In genomic region chr7:157371296-157371695, GRCh38 we compare ENCODE assay signal across 25 cellular contexts. TPM values are rescaled to one million over a fixed set of nuclear protein-coding genes. Genes with fewer than 3 reads are reported as not detected.
DNase-seq lines count a peak whose midpoint lies in the region; ATAC-seq, FAIRE-seq and TF ChIP-seq lines count a peak whose summit lies in the region.
"Had no signal": no experiment of that assay in that cellular context is flagged by ENCODE, and none has a peak within 500 bp of the region (broad histone marks: within the 10 kb centered on the region; RNA-seq: fewer than 3 reads in every experiment).

No MANE protein-coding gene starts in this region.

- no peak for TF ChIP-seq RAD21 in HepG2 (CRISPR knock-in tag; IDR thresholded peaks at IDR 0.05)

- H2AFZ ChIP-seq in HepG2 (ENCODE audit: low read length): no peak overlapping the region
- H2AFZ ChIP-seq: PC-9 had no signal

- CTCF ChIA-PET in HepG2 (lab: Yijun Ruan, JAX; ENCODE audit: low intra/inter-chr PET ratio, low total read pairs): no interaction called here

- no peaks in the 10 kb centered on the region for H3K9me3 Mint-ChIP-seq in endodermal cell
- H3K9me3 Mint-ChIP-seq: IgD-negative memory B cell had no signal

- TF ChIP-seq CTCF in HepG2 (CRISPR knock-in tag; IDR thresholded peaks at IDR 0.05) (no peak), right lobe of liver (IDR thresholded peaks at IDR 0.05) (no peak), endodermal cell (conservative IDR thresholded peaks at IDR 0.05) (no peak)

- H3K36me3 Mint-ChIP-seq in T-helper 17 cell (ENCODE audit: low read depth) (peaks cover 15% of the 10 kb centered on the region), endodermal cell (ENCODE audit: low read depth) (peaks cover 89% of the 10 kb centered on the region)

- FAIRE-seq in HepG2 (lab: Jason Lieb, UNC): no peak
- FAIRE-seq in H54 (lab: Jason Lieb, UNC): no peak
- FAIRE-seq: GM12892, HTR-8/SVneo had no signal

- no peak overlapping the region for H3K9ac ChIP-seq in HepG2 (ENCODE audit: insufficient read depth, low read depth, low read length)
- H3K9ac ChIP-seq in endodermal cell (ENCODE audit: extremely low read depth, low read length, poor library complexity, severe bottlenecking): no peak overlapping the region
- H3K9ac ChIP-seq: BLaER1 had no signal

- ATAC-seq in HepG2: no peak
- ATAC-seq in right lobe of liver: no peak
- no peak for ATAC-seq in T-helper 17 cell
- ATAC-seq in GM21786 (IDR thresholded peaks at IDR 0.05; ENCODE audit: unreplicated experiment): no peak
- no peak for ATAC-seq in HG02642 (IDR thresholded peaks at IDR 0.05; ENCODE audit: poor library complexity, unreplicated experiment)

- POLR2A ChIA-PET in HepG2 (lab: Yijun Ruan, JAX): no interaction called here

- peaks cover 36 to 88% of the 10 kb centered on the region in 2 experiments for H3K36me3 ChIP-seq in HepG2 (replicated peaks in 1 of 2; ENCODE audit: control insufficient read depth in 1 of 2, insufficient read depth in 2 of 2, low read length in 2 of 2)
- H3K36me3 ChIP-seq in right lobe of liver: peaks cover 3 to 51% (median 22%) of the 10 kb centered on the region in 4 donors
- H3K36me3 ChIP-seq in endodermal cell (ENCODE audit: control insufficient read depth, insufficient read depth, low read length): peaks cover 100% of the 10 kb centered on the region

- H3K4me1 Mint-ChIP-seq in T-helper 17 cell (peaks cover 48% of the 10 kb centered on the region), endodermal cell (peaks cover 18% of the 10 kb centered on the region)

- H3K27ac ChIP-seq in HepG2 (ENCODE audit: extremely low read length, insufficient read depth, low read length) (no peak overlapping the region), right lobe of liver (no peak overlapping the region), endodermal cell (ENCODE audit: low read depth, low read length) (no peak overlapping the region)
- H3K27ac ChIP-seq: BLaER1, PC-9 had no signal

- in situ Hi-C loops in HepG2 (cut with HindIII; ENCODE audit: extremely low pct_ligation_motif_present, low pct_unique_long_range_greater_than_20kb): no loop called here

- H3K4me3 Mint-ChIP-seq in T-helper 17 cell: peak overlapping the region; percentile 52
- H3K4me3 Mint-ChIP-seq in endodermal cell: no peak overlapping the region
- H3K4me3 Mint-ChIP-seq: IgD-negative memory B cell had no signal

- H3K79me2 ChIP-seq in HepG2 (ENCODE audit: insufficient read depth, low read length): peaks cover 31% of the 10 kb centered on the region

- no peak overlapping the region for H3K4me3 ChIP-seq in HepG2 (replicated peaks in 1 of 3; ENCODE audit: insufficient read depth in 1 of 3, low read depth in 2 of 3, low read length in 3 of 3)
- no peak overlapping the region for H3K4me3 ChIP-seq in right lobe of liver
- H3K4me3 ChIP-seq in endodermal cell (ENCODE audit: low read length): no peak overlapping the region
- H3K4me3 ChIP-seq: BLaER1, PC-9 had no signal

- H3K4me2 ChIP-seq in HepG2 (ENCODE audit: low read depth, low read length): no peak overlapping the region
- H3K4me2 ChIP-seq: BLaER1, PC-9 had no signal

- no peak for TF ChIP-seq EP300 in HepG2 (IDR thresholded peaks at IDR 0.05; ENCODE audit: low read depth in 2 of 2, low read length in 2 of 2)
- no peak for TF ChIP-seq EP300 in HepG2 (CRISPR knock-in tag; IDR thresholded peaks at IDR 0.05; ENCODE audit: borderline replicate concordance)

- BruUV-seq in HepG2 (replicated peaks; lab: Mats Ljungman, UMichigan): no TSS peak

- H3K27me3 Mint-ChIP-seq in T-helper 17 cell: no peaks in the 10 kb centered on the region
- H3K27me3 Mint-ChIP-seq in endodermal cell (ENCODE audit: insufficient read depth): no peaks in the 10 kb centered on the region
- H3K27me3 Mint-ChIP-seq: CD4-positive, alpha-beta memory T cell; IgD-negative memory B cell had no signal

- no peaks in the 10 kb centered on the region for H3K9me3 ChIP-seq in HepG2 (ENCODE audit: low read length)
- no peaks in the 10 kb centered on the region for H3K9me3 ChIP-seq in right lobe of liver
- H3K9me3 ChIP-seq in T-helper 17 cell (ENCODE audit: control insufficient read depth, low read length, poor library complexity, severe bottlenecking): no peaks in the 10 kb centered on the region
- H3K9me3 ChIP-seq in endodermal cell (ENCODE audit: control insufficient read depth, low read length): no peaks in the 10 kb centered on the region
- H3K9me3 ChIP-seq: BLaER1, Caco-2 had no signal

- no peaks in the 10 kb centered on the region for H3K27me3 ChIP-seq in HepG2 (ENCODE audit: control insufficient read depth in 1 of 2, insufficient read depth in 2 of 2, low read length in 2 of 2)
- no peaks in the 10 kb centered on the region for H3K27me3 ChIP-seq in right lobe of liver
- H3K27me3 ChIP-seq in endodermal cell (ENCODE audit: control insufficient read depth, insufficient read depth, low read length, poor library complexity, severe bottlenecking): no peaks in the 10 kb centered on the region
- H3K27me3 ChIP-seq: BLaER1 had no signal

- peaks cover 14% of the 10 kb centered on the region; the same call in 1 of the 2 replicates for H4K20me1 ChIP-seq in HepG2 (ENCODE audit: insufficient read depth, low read length)

- WGBS in HepG2 (ENCODE audit: low lambda C conversion rate): 97% methylated on average over 9 of the region's 9 CpGs
- WGBS in right lobe of liver (ENCODE audit: insufficient coverage, low coverage, low lambda C conversion rate, missing lambda C conversion rate): 100% methylated on average over 3 of the region's 9 CpGs
- 94 to 95% methylated on average over 8 to 9 of the region's 9 CpGs for WGBS in endodermal cell (ENCODE audit: insufficient coverage in 1 of 2, insufficient read length in 1 of 2), 2 experiments

- TF ChIP-seq POLR2A in HepG2 (IDR thresholded peaks at IDR 0.05; ENCODE audit: insufficient read depth in 1 of 2, low read depth in 2 of 2, low read length in 2 of 2) (no peak), right lobe of liver (IDR thresholded peaks at IDR 0.05) (no peak), H54 (IDR thresholded peaks at IDR 0.05; ENCODE audit: low read depth, low read length) (no peak)

- intact Hi-C loops in HepG2 (cut with micrococcal nuclease; ENCODE audit: unreplicated experiment): loop anchor here (5.0 kb wide), 1 partner anchor 204 kb away; no protein-coding TSS in a partner anchor
- intact Hi-C loops in right lobe of liver (cut with DNase I): no loop called here

- DNase-seq in HepG2 (ENCODE audit: low spot score) (no peak), right lobe of liver (no peak), T-helper 17 cell (no peak), endodermal cell (no peak), H54 (ENCODE audit: insufficient read length, low spot score) (no peak)
- DNase-seq: ACHN; Caco-2; CD4-positive, alpha-beta memory T cell; DMS 273 treated with DMSO at 0.1 percent for 48 hours; DMS79 treated with DMSO at 0.1 percent for 48 hours; GOT3; Karpas-422; NCI-H187; NCI-H2107; NCI-H446 treated with DMSO at 0.1 percent for 48 hours; NCI-H526 treated with DMSO at 0.1 percent for 48 hours; PC-9; RPMI8226; SHP77 had no signal

- H3K27ac Mint-ChIP-seq in T-helper 17 cell: peak overlapping the region; percentile 91
- peak overlapping the region; percentile 68 for H3K27ac Mint-ChIP-seq in endodermal cell

- H3K4me1 ChIP-seq in HepG2 (ENCODE audit: insufficient read depth, low read length) (peaks cover 6% of the 10 kb centered on the region; the same call in 1 of the 2 replicates), right lobe of liver (peaks cover 0 to 9% (median 0%) of the 10 kb centered on the region in 4 donors), endodermal cell (ENCODE audit: control insufficient read depth, insufficient read depth, low read length) (peaks cover 4% of the 10 kb centered on the region)
- H3K4me1 ChIP-seq: Caco-2 had no signal

TF ChIP-seq in HepG2, 621 proteins besides CTCF, POLR2A, EP300 and RAD21:
- TF ChIP-seq MTA3 (CRISPR knock-in tag; IDR thresholded peaks at IDR 0.05): no peak
- TF ChIP-seq AGO1 (IDR thresholded peaks at IDR 0.05; ENCODE audit: low read depth, low read length, poor library complexity, severe bottlenecking): peak; percentile 30
- no peak for TF ChIP-seq ZNF773 (CRISPR knock-in tag; IDR thresholded peaks at IDR 0.05; ENCODE audit: borderline replicate concordance)

RNA-seq across cellular contexts. Expression of gene DNAJB6, which starts 34.5 kb away (rescaled TPM):
- total RNA-seq in HepG2 (2016; rRNA removed; fragmentation: Illumina TruSeq; extraction: Trizol): 53.9 and 72.9 TPM in 2 replicates
- total RNA-seq in HepG2 (2016; cell fraction: cytosol; rRNA removed; fragmentation: Illumina TruSeq; extraction: Trizol; ENCODE audit: low read depth): 51.7 and 58.5 TPM in 2 replicates
- total RNA-seq in HepG2 (2016; cell fraction: insoluble cytoplasmic fraction; rRNA removed; fragmentation: Illumina TruSeq; extraction: Trizol): 57.3 and 66.0 TPM in 2 replicates
- total RNA-seq in HepG2 (2016; cell fraction: membrane; rRNA removed; fragmentation: Illumina TruSeq; extraction: Trizol): 37.1 and 38.2 TPM in 2 replicates
- 31.6 and 33.1 TPM in 2 replicates for total RNA-seq in HepG2 (2016; cell fraction: nucleus; rRNA removed; fragmentation: Illumina TruSeq; extraction: Trizol)
- 27.1 and 29.9 TPM in 2 replicates for polyA plus RNA-seq in HepG2 (2011; rRNA removed)
- 14.8 and 23.9 TPM in 2 replicates for polyA plus RNA-seq in HepG2 (2011; cell fraction: cytosol; rRNA removed)
- 22.1 and 25.2 TPM in 2 replicates for polyA plus RNA-seq in HepG2 (2011; cell fraction: nucleus; rRNA removed)
- 61.9 and 67.0 TPM in 2 replicates for polyA plus RNA-seq in HepG2 (2012)
- 15.6 and 19.2 TPM in 2 replicates for polyA plus RNA-seq in HepG2 (2016; cell fraction: cytosol; fragmentation: Illumina TruSeq; extraction: Trizol; ENCODE audit: low read depth)
- 96.0 and 98.3 TPM in 2 replicates for polyA plus RNA-seq in HepG2 (2016; cell fraction: insoluble cytoplasmic fraction; fragmentation: Illumina TruSeq; extraction: Trizol; ENCODE audit: low read depth)
- 29.1 and 33.0 TPM in 2 replicates for polyA plus RNA-seq in HepG2 (2016; cell fraction: membrane; fragmentation: Illumina TruSeq; extraction: Trizol; ENCODE audit: low read depth)
- polyA plus RNA-seq in HepG2 (2016; cell fraction: nucleus; fragmentation: Illumina TruSeq; extraction: Trizol; ENCODE audit: insufficient read depth, low read depth): 55.8 and 62.6 TPM in 2 replicates
- polyA minus RNA-seq in HepG2 (2011; rRNA and poly(A)+ RNA removed; ENCODE audit: low replicate concordance): 18.1 and 22.3 TPM in 2 replicates
- polyA minus RNA-seq in HepG2 (2011; cell fraction: cytosol; rRNA and poly(A)+ RNA removed): 25.6 and 28.2 TPM in 2 replicates
- 43.9 and 51.2 TPM in 2 replicates for polyA minus RNA-seq in HepG2 (2011; cell fraction: nucleus; rRNA and poly(A)+ RNA removed)
- 10 to 100 TPM; 24.5 to 38.0 (median 35.2) TPM for total RNA-seq in right lobe of liver
- 100 to 1,000 TPM; 266 to 278 TPM for total RNA-seq in T-helper 17 cell
- 100 to 1,000 TPM; 126 to 174 TPM for total RNA-seq in endodermal cell
- polyA plus RNA-seq in endodermal cell (2013, experiment 1 of 2): 121 TPM
- polyA plus RNA-seq in endodermal cell (2013, experiment 2 of 2): 112 TPM
